Comparison of ENCODE assay signal across 15 cellular contexts in the genomic region with DNA sequence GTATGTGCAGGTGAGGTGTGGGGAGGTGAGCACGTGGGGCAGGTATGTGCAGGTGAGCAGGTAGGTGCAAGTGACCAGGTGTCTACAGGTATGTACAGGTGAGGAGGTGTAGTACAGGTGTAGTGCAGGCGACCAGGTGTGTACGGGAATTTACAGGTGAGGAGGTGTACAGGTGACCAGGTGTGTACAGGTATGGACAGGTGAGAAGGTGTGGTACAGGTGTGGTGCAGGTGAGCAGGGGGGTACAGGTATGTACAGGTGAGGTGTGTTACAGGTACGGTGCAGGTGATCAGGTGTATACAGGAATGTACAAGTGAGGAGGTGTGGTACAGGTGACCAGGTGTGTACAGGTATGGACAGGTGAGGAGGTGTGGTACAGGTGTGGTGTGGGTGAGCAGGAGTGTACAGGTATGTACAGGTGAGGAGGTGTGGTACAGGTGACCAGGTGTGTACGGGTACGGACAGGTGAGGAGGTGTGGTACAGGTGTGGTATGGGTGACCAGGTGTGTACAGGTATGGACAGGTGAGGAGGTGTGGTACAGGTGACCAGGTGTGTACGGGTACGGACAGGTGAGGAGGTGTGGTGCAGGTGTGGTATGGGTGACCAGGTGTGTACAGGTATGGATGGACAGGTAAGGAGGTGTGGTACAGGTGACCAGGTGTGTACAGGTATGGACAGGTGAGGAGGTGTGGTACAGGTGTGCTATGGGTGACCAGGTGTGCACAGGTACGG. TPM values are rescaled to one million over a fixed set of nuclear protein-coding genes. Genes with fewer than 3 reads are reported as not detected.
A peak's percentile ranks its signal among the peaks of the same experiment; 100 is the strongest.
DNase-seq lines count a peak whose midpoint lies in the region; ATAC-seq, FAIRE-seq and TF ChIP-seq lines count a peak whose summit lies in the region.
"Had no signal": no experiment of that assay in that cellular context is flagged by ENCODE, and none has a peak within 500 bp of the region (broad histone marks: within the 10 kb centered on the region; RNA-seq: fewer than 3 reads in every experiment).

No MANE protein-coding gene starts in this region.

- WGBS in GM12878 (ENCODE audit: insufficient coverage, insufficient replicate concordance, low lambda C conversion rate, missing lambda C conversion rate), result 85% methylated on average over 9 of the region's 9 CpGs

- no peaks in the 10 kb centered on the region for H3K27me3 ChIP-seq in A673 (replicated peaks; ENCODE audit: insufficient read depth, low read depth, low read length, poor library complexity)
- H3K27me3 ChIP-seq in GM12878 (replicated peaks in 1 of 2; ENCODE audit: control insufficient read depth in 2 of 2, insufficient read depth in 2 of 2, low read length in 1 of 2), result no peaks in the 10 kb centered on the region
- H3K27me3 ChIP-seq in BE2C, result no peaks in the 10 kb centered on the region
- H3K27me3 ChIP-seq: tibial artery had no signal

- peaks cover 8% of the 10 kb centered on the region for H3K36me3 Mint-ChIP-seq in mesothelial cell of epicardium

- POLR2A ChIA-PET in A673 (lab: Charles Lee; ENCODE audit: low non-redundant PET) (no interaction called here), GM12878 (lab: Charles Lee) (no interaction called here)

- intact Hi-C loops in A673 (cut with micrococcal nuclease; ENCODE audit: unreplicated experiment), result no loop called here
- intact Hi-C loops in GM12878 (cut with micrococcal nuclease; ENCODE audit: unreplicated experiment), result no loop called here

- FAIRE-seq in GM12892 (lab: Jason Lieb, UNC) (peak; percentile 58), GM12878 (lab: Jason Lieb, UNC) (no peak)

- H3K4me3 Mint-ChIP-seq in mesothelial cell of epicardium, result no peak overlapping the region
- H3K4me3 Mint-ChIP-seq: CD8-positive, alpha-beta memory T cell had no signal

- in situ Hi-C loops in GM12878 (cut with MboI), result no loop called here

- CTCF ChIA-PET in A673 (lab: Charles Lee) (no interaction called here), GM12878 (lab: Yijun Ruan, JAX) (no interaction called here)

- TF ChIP-seq RAD21 in GM12878 (IDR thresholded peaks at IDR 0.05; ENCODE audit: insufficient read depth, low read depth, low read length), result no peak

- H3K4me1 ChIP-seq in A673 (ENCODE audit: insufficient read depth, low read length, poor library complexity, severe bottlenecking) (no peaks in the 10 kb centered on the region), GM12878 (ENCODE audit: control insufficient read depth, insufficient read depth, low read length) (no peaks in the 10 kb centered on the region), BE2C (no peaks in the 10 kb centered on the region)
- H3K4me1 ChIP-seq: tibial artery had no signal

- H3K9me3 ChIP-seq in A673 (ENCODE audit: low read depth, low read length, poor library complexity, severe bottlenecking) (no peaks in the 10 kb centered on the region), GM12878 (replicated peaks; ENCODE audit: control insufficient read depth, insufficient read depth, low read length) (no peaks in the 10 kb centered on the region), BE2C (no peaks in the 10 kb centered on the region)
- H3K9me3 ChIP-seq: tibial artery had no signal

- H3K27me3 Mint-ChIP-seq in mesothelial cell of epicardium (ENCODE audit: low read depth), result no peaks in the 10 kb centered on the region

- H3K4me3 ChIP-seq in A673 (ENCODE audit: low read depth, low read length, poor library complexity, severe bottlenecking) (no peak overlapping the region), GM12878 (no peak overlapping the region), BE2C (ENCODE audit: low read depth, low read length) (no peak overlapping the region)
- H3K4me3 ChIP-seq: tibial artery had no signal

- H3K4me2 ChIP-seq in GM12878 (ENCODE audit: control insufficient read depth, insufficient read depth), result no peak overlapping the region

- no peaks in the 10 kb centered on the region for H4K20me1 ChIP-seq in GM12878 (ENCODE audit: control insufficient read depth, insufficient read depth)

- no peaks in the 10 kb centered on the region for H3K9me3 Mint-ChIP-seq in mesothelial cell of epicardium
- H3K9me3 Mint-ChIP-seq: CD8-positive, alpha-beta memory T cell had no signal

- TF ChIP-seq EP300 in GM12878 (IDR thresholded peaks at IDR 0.05; ENCODE audit: borderline replicate concordance in 1 of 2, control insufficient read depth in 1 of 2, low read depth in 2 of 2, low read length in 2 of 2), result no peak

- TF ChIP-seq CTCF in A673 (conservative IDR thresholded peaks at IDR 0.05; ENCODE audit: low read depth, low read length) (no peak), GM12878 (IDR thresholded peaks at IDR 0.05 in 2 of 3, conservative IDR thresholded peaks at IDR 0.05 in 1 of 3; ENCODE audit: control insufficient read depth in 2 of 3, extremely low read depth in 1 of 3, insufficient read depth in 1 of 3, low read depth in 3 of 3, low read length in 3 of 3) (no peak), omental fat pad (IDR thresholded peaks at IDR 0.05) (peak in 1 of 3 donors; percentile 45), BE2C (IDR thresholded peaks at IDR 0.05; ENCODE audit: low read depth, low read length) (no peak), mesothelial cell of epicardium (IDR thresholded peaks at IDR 0.05; ENCODE audit: unreplicated experiment) (no peak)

- H3K79me2 ChIP-seq in GM12878 (ENCODE audit: control insufficient read depth, insufficient read depth, low read length), result no peaks in the 10 kb centered on the region

- H3K27ac Mint-ChIP-seq in mesothelial cell of epicardium, result no peak overlapping the region

- H3K27ac ChIP-seq in A673 (ENCODE audit: low read depth, low read length, poor library complexity, severe bottlenecking) (no peak overlapping the region), GM12878 (ENCODE audit: control insufficient read depth, insufficient read depth) (no peak overlapping the region)
- H3K27ac ChIP-seq: tibial artery had no signal

- DNase-seq in A673 (ENCODE audit: low spot score) (peak; percentile 41), GM12892 (ENCODE audit: insufficient read length) (no peak), GM12878 (ENCODE audit: low read depth, low spot score) (no peak), iris pigment epithelial cell (ENCODE audit: low read depth) (peak; percentile 31), omental fat pad (ENCODE audit: low spot score) (no peak), SIG-M5 treated with dmso at 0.1 percent for 504 hours (lab: John Stamatoyannopoulos, UW; ENCODE audit: unreplicated experiment) (no peak), BE2C (no peak), mesothelial cell of epicardium (ENCODE audit: low spot score in 2 of 2, unreplicated experiment in 2 of 2) (no peak)
- DNase-seq: activated CD4-positive, CD25-positive, alpha-beta regulatory T cell treated with anti-CD3 and anti-CD28 coated beads, Interleukin-2, amount 50 U/mL, for 72 hours; CD8-positive, alpha-beta memory T cell; NCI-H1694 treated with DMSO at 0.1 percent for 48 hours; stimulated activated CD4-positive, alpha-beta T cell treated with anti-CD3 and anti-CD28 coated beads, Interleukin-2, amount 100 ng/mL, for 48 hours; tibial artery had no signal

- BruUV-seq in A673 (replicated peaks; lab: Mats Ljungman, UMichigan) (no TSS peak), GM12878 (replicated peaks; lab: Mats Ljungman, UMichigan) (no TSS peak)

- H3K9ac ChIP-seq in GM12878 (ENCODE audit: control insufficient read depth, insufficient read depth, low read length), result no peak overlapping the region

- H3K36me3 ChIP-seq in A673 (ENCODE audit: insufficient read depth, low read length, poor library complexity, severe bottlenecking) (peaks cover 22% of the 10 kb centered on the region), GM12878 (ENCODE audit: control insufficient read depth in 2 of 2, insufficient read depth in 2 of 2, low read length in 1 of 2) (no peaks in the 10 kb centered on the region), BE2C (peaks cover 34% of the 10 kb centered on the region)

- no peak for ATAC-seq in GM12878
- ATAC-seq in omental fat pad (ENCODE audit: low FRiP score), result no peak

- TF ChIP-seq POLR2A in GM12892 (IDR thresholded peaks at IDR 0.05; ENCODE audit: low read depth, low read length) (no peak), GM12878 (IDR thresholded peaks at IDR 0.05; ENCODE audit: low read depth, low read length) (no peak)

- no peaks in the 10 kb centered on the region for H3K4me1 Mint-ChIP-seq in mesothelial cell of epicardium

- RAD21 ChIA-PET in GM12878 (lab: Charles Lee; ENCODE audit: unreplicated experiment), result no interaction called here

- SMC1A ChIA-PET in GM12878 (lab: Charles Lee; ENCODE audit: uncharacterized antibody, unreplicated experiment), result no interaction called here

- no peak overlapping the region for H2AFZ ChIP-seq in GM12878 (ENCODE audit: control insufficient read depth, low read depth, low read length)

RNA-seq across cellular contexts. Expression of gene DBNDD1, which starts 12.8 kb away (rescaled TPM):
- total RNA-seq in A673 (2021) (24.6 and 31.9 TPM in 2 replicates), GM12878 (2014; rRNA removed) (0.45 and 0.54 TPM in 2 replicates), GM12878 (2014; rRNA removed; fragmentation: Illumina TruSeq; extraction: Trizol) (0.63 and 0.92 TPM in 2 replicates), GM12878 (2021) (1.3 and 1.5 TPM in 2 replicates), omental fat pad (1 to 10 TPM in 3 of 4 donors, not detected in 1; 1.4 to 5.0 (median 3.5) TPM), mesothelial cell of epicardium (10.2 to 11.5 TPM (median 10.7 TPM) in 3 replicates)
- polyA plus RNA-seq in GM12892 (2012; ENCODE audit: missing spikeins), result 2.1 TPM
- 3.7 and 4.0 TPM in 2 replicates for total RNA-seq in GM12878 (2013; cell fraction: nucleolus; rRNA removed)
- polyA plus RNA-seq in GM12878 (2011; ENCODE audit: low read depth), result 2.5 TPM
- polyA plus RNA-seq in GM12878 (2011; rRNA removed) (2.8 and 4.6 TPM in 2 replicates), GM12878 (2014; fragmentation: Illumina TruSeq; extraction: Trizol) (0.70 and 0.91 TPM in 2 replicates), GM12878 (2014; fragmentation: Nextera tagmentation; extraction: Ambion mirVana) (under 1 TPM; 0.06 to 0.09 TPM), GM12878 (2014; rRNA removed) (1.4 and 2.4 TPM in 2 replicates), GM12878 (2016; fragmentation: Nextera tagmentation; extraction: Ambion mirVana) (under 1 TPM; 0.28 to 0.48 TPM)
- 9.2 and 9.6 TPM in 2 replicates for polyA plus RNA-seq in GM12878 (2011; cell fraction: cytosol; rRNA removed)
- polyA plus RNA-seq in GM12878 (2011; cell fraction: nucleus; rRNA removed), result 5.9 and 10.9 TPM in 2 replicates
- polyA plus RNA-seq in GM12878 (2012), result 2.4 and 3.7 TPM in 2 replicates
- 2.0 and 7.6 TPM in 2 replicates for polyA minus RNA-seq in GM12878 (2011; rRNA and poly(A)+ RNA removed)
- 2.8 TPM in 2 replicates for polyA minus RNA-seq in GM12878 (2011; cell fraction: cytosol; rRNA and poly(A)+ RNA removed)
- polyA minus RNA-seq in GM12878 (2011; cell fraction: nucleus; rRNA and poly(A)+ RNA removed), result 2.4 and 2.6 TPM in 2 replicates
- 54.3 TPM for polyA plus RNA-seq in BE2C (2012; ENCODE audit: insufficient read depth, insufficient read length, low read depth)

RNA-seq across cellular contexts. Expression of gene PRDM7, which starts 45.0 kb away (rescaled TPM):
- total RNA-seq in A673 (2021), result not detected in 2 replicates
- 0.13 TPM for polyA plus RNA-seq in GM12892 (2012; ENCODE audit: missing spikeins)
- total RNA-seq in GM12878 (2013; cell fraction: nucleolus; rRNA removed), result not detected in 2 replicates
- total RNA-seq in GM12878 (2014; rRNA removed), result not detected in 2 replicates
- total RNA-seq in GM12878 (2014; rRNA removed; fragmentation: Illumina TruSeq; extraction: Trizol), result not detected in 2 replicates
- not detected in 2 replicates for total RNA-seq in GM12878 (2021)
- polyA plus RNA-seq in GM12878 (2011; ENCODE audit: low read depth), result not detected
- not detected in 2 replicates for polyA plus RNA-seq in GM12878 (2011; rRNA removed)
- polyA plus RNA-seq in GM12878 (2011; cell fraction: cytosol; rRNA removed), result not detected in 2 replicates
- not detected in 2 replicates for polyA plus RNA-seq in GM12878 (2011; cell fraction: nucleus; rRNA removed)
- not detected in 2 replicates for polyA plus RNA-seq in GM12878 (2012)
- not detected in 2 replicates for polyA plus RNA-seq in GM12878 (2014; fragmentation: Illumina TruSeq; extraction: Trizol)
- not detected for polyA plus RNA-seq in GM12878 (2014; fragmentation: Nextera tagmentation; extraction: Ambion mirVana)
- not detected in 2 replicates for polyA plus RNA-seq in GM12878 (2014; rRNA removed)
- polyA plus RNA-seq in GM12878 (2016; fragmentation: Nextera tagmentation; extraction: Ambion mirVana), result not detected
- not detected in 2 replicates for polyA minus RNA-seq in GM12878 (2011; rRNA and poly(A)+ RNA removed)
- not detected in 2 replicates for polyA minus RNA-seq in GM12878 (2011; cell fraction: cytosol; rRNA and poly(A)+ RNA removed)
- not detected in 2 replicates for polyA minus RNA-seq in GM12878 (2011; cell fraction: nucleus; rRNA and poly(A)+ RNA removed)
- not detected for total RNA-seq in omental fat pad
- polyA plus RNA-seq in BE2C (2012; ENCODE audit: insufficient read depth, insufficient read length, low read depth), result not detected
- total RNA-seq in mesothelial cell of epicardium, result not detected in 3 replicates
- total RNA-seq: cardiac septum; CD8-positive, alpha-beta memory T cell; OCI-LY7 had no signal
- polyA plus RNA-seq: CD8-positive, alpha-beta memory T cell had no signal

Comparison
In these comparisons a context has a peak if more than half of its experiments do, and no peak if none do; other contexts are left out.
1. DNase-seq: peak in A673 (single experiment) and iris pigment epithelial cell (single experiment); none in GM12892 (single experiment), GM12878 (single experiment), omental fat pad (single experiment), SIG-M5 treated with dmso at 0.1 percent for 504 hours (single experiment), BE2C (single experiment) and mesothelial cell of epicardium (0 of 2).